ENCODE assay signal across 9 cellular contexts in genomic region chr4:56786955-56787354, GRCh38. TPM values are rescaled to one million over a fixed set of nuclear protein-coding genes. Genes with fewer than 3 reads are reported as not detected.
DNase-seq lines count a peak whose midpoint lies in the region; ATAC-seq and TF ChIP-seq lines count a peak whose summit lies in the region.
"Had no signal": no experiment of that assay in that cellular context is flagged by ENCODE, and none has a peak within 500 bp of the region (broad histone marks: within the 10 kb centered on the region; RNA-seq: fewer than 3 reads in every experiment).

No MANE protein-coding gene starts in this region.

- WGBS in tibial nerve, 2 donors = 23 to 31% methylated on average over 9 of the region's 9 CpGs

- no peaks in the 10 kb centered on the region for H3K9me3 ChIP-seq in uterus
- peaks cover 0 to 8% (median 0%) of the 10 kb centered on the region in 4 donors for H3K9me3 ChIP-seq in tibial nerve

- peak overlapping the region; percentile 62 to 64 for H3K27ac ChIP-seq in uterus
- H3K27ac ChIP-seq in tibial nerve = no peak overlapping the region

- DNase-seq in NCI-H345 (lab: John Stamatoyannopoulos, UW) = peak; percentile 1
- DNase-seq in NCI-H345 treated with DMSO at 0.1 percent for 48 hours (lab: John Stamatoyannopoulos, UW; ENCODE audit: unreplicated experiment) = no peak
- DNase-seq in brain pericyte (ENCODE audit: low read depth, low spot score) = peak; percentile 11
- DNase-seq in left lobe of liver (ENCODE audit: low spot score) = peak; percentile 49
- peak; percentile 56 to 77 for DNase-seq in uterus
- DNase-seq in tibial nerve (ENCODE audit: low spot score in 2 of 2) = no peak

- TF ChIP-seq EP300 in tibial nerve (IDR thresholded peaks at IDR 0.05) = no peak

- H3K27me3 ChIP-seq in uterus = no peaks in the 10 kb centered on the region
- no peaks in the 10 kb centered on the region for H3K27me3 ChIP-seq in tibial nerve

- peak; percentile 76 for ATAC-seq in left lobe of liver
- no peak for ATAC-seq in HG03025 (IDR thresholded peaks at IDR 0.05; ENCODE audit: low FRiP score, unreplicated experiment)
- ATAC-seq in HG02759 (IDR thresholded peaks at IDR 0.05; ENCODE audit: unreplicated experiment) = no peak
- ATAC-seq: Panc1 had no signal

- H3K4me3 ChIP-seq in uterus (no peak overlapping the region), tibial nerve (no peak overlapping the region)

- TF ChIP-seq POLR2A in uterus (IDR thresholded peaks at IDR 0.05) (no peak), tibial nerve (IDR thresholded peaks at IDR 0.05) (no peak)

- intact Hi-C loops in uterus (cut with DNase I; ENCODE audit: low total_unique reads) = no loop called here

- H3K36me3 ChIP-seq in uterus = no peaks in the 10 kb centered on the region
- no peaks in the 10 kb centered on the region for H3K36me3 ChIP-seq in tibial nerve

- no peaks in the 10 kb centered on the region for H3K4me1 ChIP-seq in uterus
- H3K4me1 ChIP-seq in tibial nerve = peaks cover 0 to 10% (median 0%) of the 10 kb centered on the region in 4 donors

- TF ChIP-seq CTCF in uterus (IDR thresholded peaks at IDR 0.05) (no peak), tibial nerve (IDR thresholded peaks at IDR 0.05) (no peak)

RNA-seq across cellular contexts. Expression of gene SPINK2, which starts 34.5 kb away (rescaled TPM):
- total RNA-seq in left lobe of liver (not detected), uterus (not detected), tibial nerve (not detected)

Comparison
In these comparisons a context has a peak if more than half of its experiments do, and no peak if none do; other contexts are left out.
1. DNase-seq: peak in NCI-H345 (single experiment), brain pericyte (single experiment), left lobe of liver (single experiment) and uterus (2 of 2); none in NCI-H345 treated with DMSO at 0.1 percent for 48 hours (single experiment) and tibial nerve (0 of 2).
2. H3K27ac ChIP-seq: peak in uterus (2 of 2); none in tibial nerve (0 of 4).